ENCODE assay signal across 15 cellular contexts in genomic region chr2:7191927-7192326, GRCh38.
DNase-seq lines count a peak whose midpoint lies in the region; ATAC-seq and TF ChIP-seq lines count a peak whose summit lies in the region.
"Had no signal": no experiment of that assay in that cellular context is flagged by ENCODE, and none has a peak within 500 bp of the region (broad histone marks: within the 10 kb centered on the region; RNA-seq: fewer than 3 reads in every experiment).

No MANE protein-coding gene starts in this region.

- ATAC-seq in PC-3 (peak; percentile 88), heart left ventricle (no peak)
- ATAC-seq in activated T-cell treated with anti-CD3 and anti-CD28 coated beads, Interleukin-2, amount 50 U/mL, for 72 hours (replicated peaks in 1 of 2) = no peak
- ATAC-seq: natural killer cell treated with Interleukin-12 subunit alpha and Interleukin-12 subunit beta and Interleukin-15 and Interleukin-18, amount 100 ng/mL, for 72 hours had no signal

- H3K27me3 Mint-ChIP-seq in activated T-cell treated with anti-CD3 and anti-CD28 coated beads, Interleukin-2, amount 50 U/mL, for 72 hours (ENCODE audit: low read depth) = no peaks in the 10 kb centered on the region

- TF ChIP-seq CTCF in PC-3 (conservative IDR thresholded peaks at IDR 0.05; ENCODE audit: low read depth, low read length) = no peak
- TF ChIP-seq CTCF in heart left ventricle (IDR thresholded peaks at IDR 0.05) = no peak

- H3K27me3 ChIP-seq in PC-3 (ENCODE audit: low read length) (no peaks in the 10 kb centered on the region), heart left ventricle (peaks cover 0 to 3% (median 0%) of the 10 kb centered on the region in 9 donors)
- H3K27me3 ChIP-seq: stomach had no signal

- H3F3A ChIP-seq in PC-3 (ENCODE audit: low read length, unreplicated experiment) = no peaks in the 10 kb centered on the region

- no peaks in the 10 kb centered on the region for H4K20me1 ChIP-seq in PC-3 (ENCODE audit: low read length)

- peaks cover 16% of the 10 kb centered on the region for H3K4me1 Mint-ChIP-seq in activated T-cell treated with anti-CD3 and anti-CD28 coated beads, Interleukin-2, amount 50 U/mL, for 72 hours (ENCODE audit: low read depth)

- CTCF ChIA-PET in PC-3 (lab: Charles Lee) = no interaction called here

- H3K4me2 ChIP-seq in PC-3 (ENCODE audit: low read length) = peak overlapping the region; percentile 29; the same call in 1 of the 2 replicates

- H3K4me1 ChIP-seq in PC-3 (ENCODE audit: insufficient read depth, low read length) = peaks cover 10% of the 10 kb centered on the region; the same call in 1 of the 2 replicates
- no peaks in the 10 kb centered on the region for H3K4me1 ChIP-seq in heart left ventricle
- H3K4me1 ChIP-seq: HAP-1, stomach had no signal

- no peak overlapping the region for H3K4me3 Mint-ChIP-seq in activated T-cell treated with anti-CD3 and anti-CD28 coated beads, Interleukin-2, amount 50 U/mL, for 72 hours
- H3K4me3 Mint-ChIP-seq: activated T-helper 1 cell treated with anti-CD3 and anti-CD28 coated beads, Interleukin-12 subunit alpha, Interleukin-12 subunit beta, Interleukin-2, Interleukin-4 antibody, amounts not matched to agents 30 ng/mL and 10 ng/mL and 1 ng/mL, durations not matched to agents 14 hours and 24 hours and 36 hours; natural killer cell treated with Interleukin-12 subunit alpha and Interleukin-12 subunit beta and Interleukin-15 and Interleukin-18, amount 100 ng/mL, for 72 hours had no signal

- H2AFZ ChIP-seq in PC-3 (ENCODE audit: low read length) = no peak overlapping the region

- H3K36me3 ChIP-seq in PC-3 (ENCODE audit: low read depth, low read length) = no peaks in the 10 kb centered on the region
- no peaks in the 10 kb centered on the region for H3K36me3 ChIP-seq in heart left ventricle
- H3K36me3 ChIP-seq: HAP-1, stomach had no signal

- no peak overlapping the region for H3K9ac ChIP-seq in PC-3 (ENCODE audit: low read length)

- no peak overlapping the region for H3K4me3 ChIP-seq in PC-3 (ENCODE audit: low read length)
- H3K4me3 ChIP-seq in heart left ventricle = no peak overlapping the region
- H3K4me3 ChIP-seq: HAP-1, stomach had no signal

- intact Hi-C loops in PC-3 (cut with micrococcal nuclease) = no loop called here
- intact Hi-C loops in heart left ventricle (cut with DNase I) = no loop called here

- no TSS peak for BruUV-seq in PC-3 (replicated peaks; lab: Mats Ljungman, UMichigan)

- no peak overlapping the region for H3K27ac ChIP-seq in PC-3 (ENCODE audit: low read length)
- no peak overlapping the region for H3K27ac ChIP-seq in heart left ventricle
- H3K27ac ChIP-seq: stomach, VCaP had no signal

- H3K36me3 Mint-ChIP-seq in activated T-cell treated with anti-CD3 and anti-CD28 coated beads, Interleukin-2, amount 50 U/mL, for 72 hours (ENCODE audit: insufficient read depth in 2 of 2) = no peaks in the 10 kb centered on the region
- H3K36me3 Mint-ChIP-seq: natural killer cell treated with Interleukin-12 subunit alpha and Interleukin-12 subunit beta and Interleukin-15 and Interleukin-18, amount 100 ng/mL, for 72 hours had no signal

- H3K9me2 ChIP-seq in PC-3 (replicated peaks; ENCODE audit: low read length) = no peaks in the 10 kb centered on the region

- H3K79me2 ChIP-seq in PC-3 (ENCODE audit: low read length) = no peaks in the 10 kb centered on the region

- POLR2A ChIA-PET in PC-3 (lab: Charles Lee; ENCODE audit: unreplicated experiment) = no interaction called here

- no peak for TF ChIP-seq POLR2A in heart left ventricle (IDR thresholded peaks at IDR 0.05)

- H3K9me3 ChIP-seq in PC-3 (ENCODE audit: low read length) (no peaks in the 10 kb centered on the region), heart left ventricle (no peaks in the 10 kb centered on the region)
- H3K9me3 ChIP-seq: HAP-1, stomach had no signal

- no peaks in the 10 kb centered on the region for H3K9me3 Mint-ChIP-seq in activated T-cell treated with anti-CD3 and anti-CD28 coated beads, Interleukin-2, amount 50 U/mL, for 72 hours
- H3K9me3 Mint-ChIP-seq: activated T-helper 1 cell treated with anti-CD3 and anti-CD28 coated beads, Interleukin-12 subunit alpha, Interleukin-12 subunit beta, Interleukin-2, Interleukin-4 antibody, amounts not matched to agents 30 ng/mL and 10 ng/mL and 1 ng/mL, durations not matched to agents 14 hours and 24 hours and 36 hours; natural killer cell treated with Interleukin-12 subunit alpha and Interleukin-12 subunit beta and Interleukin-15 and Interleukin-18, amount 100 ng/mL, for 72 hours had no signal

- WGBS in heart left ventricle, 4 donors = 26 to 32% (median 29%) methylated on average over 4 of the region's 4 CpGs

- peak; percentile 21 for DNase-seq in GM04504 (ENCODE audit: low read depth)
- peak; percentile 90 for DNase-seq in PC-3
- peak; percentile 52 for DNase-seq in epidermal melanocyte (ENCODE audit: insufficient read length, low spot score)
- peak; percentile 95 for DNase-seq in non-pigmented ciliary epithelial cell (ENCODE audit: low read depth)
- no peak for DNase-seq in activated effector memory CD4-positive, alpha-beta T cell treated with anti-CD3 and anti-CD28 coated beads, Interleukin-2, amount 50 U/mL, for 16 hours
- no peak for DNase-seq in NCI-H2171 (lab: John Stamatoyannopoulos, UW)
- no peak for DNase-seq in heart left ventricle
- no peak for DNase-seq in activated T-cell treated with anti-CD3 and anti-CD28 coated beads, Interleukin-2, amount 50 U/mL, for 72 hours
- DNase-seq: cortex of kidney, NCI-H1105, stomach had no signal

- H3K27ac Mint-ChIP-seq in activated T-cell treated with anti-CD3 and anti-CD28 coated beads, Interleukin-2, amount 50 U/mL, for 72 hours = no peak overlapping the region
- H3K27ac Mint-ChIP-seq: activated T-helper 1 cell treated with anti-CD3 and anti-CD28 coated beads, Interleukin-12 subunit alpha, Interleukin-12 subunit beta, Interleukin-2, Interleukin-4 antibody, amounts not matched to agents 30 ng/mL and 10 ng/mL and 1 ng/mL, durations not matched to agents 14 hours and 24 hours and 36 hours; natural killer cell treated with Interleukin-12 subunit alpha and Interleukin-12 subunit beta and Interleukin-15 and Interleukin-18, amount 100 ng/mL, for 72 hours had no signal

Comparison
In these comparisons a context has a peak if more than half of its experiments do, and no peak if none do; other contexts are left out.
1. DNase-seq: peak in GM04504 (single experiment), PC-3 (single experiment), epidermal melanocyte (single experiment) and non-pigmented ciliary epithelial cell (single experiment); none in activated effector memory CD4-positive, alpha-beta T cell treated with anti-CD3 and anti-CD28 coated beads, Interleukin-2, amount 50 U/mL, for 16 hours (single experiment), NCI-H2171 (single experiment), heart left ventricle (0 of 5) and activated T-cell treated with anti-CD3 and anti-CD28 coated beads, Interleukin-2, amount 50 U/mL, for 72 hours (0 of 2).